8 cellular contexts compared by ENCODE assay signal in the genomic region with DNA sequence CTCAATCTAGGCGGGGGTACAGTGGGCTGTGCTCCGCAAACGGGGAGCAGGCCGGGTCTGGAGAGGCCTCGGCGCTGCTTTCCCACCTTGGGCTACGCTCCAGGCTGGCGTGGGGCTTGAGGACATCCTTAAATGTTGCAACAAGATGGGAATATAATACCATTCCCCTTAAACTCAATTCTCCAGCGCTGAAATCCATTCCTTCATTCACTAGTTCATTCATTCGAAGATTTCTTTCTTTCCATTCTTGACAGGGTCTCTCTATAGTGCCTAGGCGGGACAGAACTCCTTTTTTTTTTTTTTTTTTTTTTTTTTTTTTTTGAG. TPM values are rescaled to one million over a fixed set of nuclear protein-coding genes. Genes with fewer than 3 reads are reported as not detected.
DNase-seq lines count a peak whose midpoint lies in the region; ATAC-seq and TF ChIP-seq lines count a peak whose summit lies in the region.

No MANE protein-coding gene starts in this region.

- H3K4me1 ChIP-seq in KMS-11 (ENCODE audit: low read depth, poor library complexity, severe bottlenecking) = peaks cover 29% of the 10 kb centered on the region
- peaks cover 4 to 10% of the 10 kb centered on the region in 2 donors for H3K4me1 ChIP-seq in naive thymus-derived CD4-positive, alpha-beta T cell (ENCODE audit: control insufficient read depth in 2 of 2, insufficient read depth in 2 of 2, low read length in 2 of 2)

- POLR2A ChIA-PET in naive thymus-derived CD4-positive, alpha-beta T cell (lab: Charles Lee) = interaction anchor here (0.6 kb wide), 1 partner anchor 64 kb away, joined by 4 read pairs; no protein-coding TSS in a partner anchor

- DNase-seq in AG09309 (ENCODE audit: low read depth) = no peak
- DNase-seq in choroid plexus epithelial cell (ENCODE audit: low read depth) = no peak
- no peak for DNase-seq in naive thymus-derived CD4-positive, alpha-beta T cell
- no peak for DNase-seq in pons (ENCODE audit: low spot score)
- DNase-seq in NCI-H510A (lab: John Stamatoyannopoulos, UW) = no peak
- DNase-seq in foreskin melanocyte = no peak
- DNase-seq in GDM1 (lab: John Stamatoyannopoulos, UW) = no peak

- no peaks in the 10 kb centered on the region for H3K36me3 ChIP-seq in KMS-11 (ENCODE audit: insufficient read depth)
- peaks cover 0 to 9% (median 0%) of the 10 kb centered on the region in 3 experiments for H3K36me3 ChIP-seq in naive thymus-derived CD4-positive, alpha-beta T cell (ENCODE audit: control insufficient read depth in 2 of 3, insufficient read depth in 3 of 3, low read length in 3 of 3)

- H2AFZ ChIP-seq in KMS-11 (ENCODE audit: low read depth) = peak overlapping the region; percentile 70

- no peaks in the 10 kb centered on the region for H3K9me3 Mint-ChIP-seq in naive thymus-derived CD4-positive, alpha-beta T cell

- H3K4me3 ChIP-seq in AG09309 (ENCODE audit: control insufficient read depth, low read depth, low read length) (peak overlapping the region; percentile 83), KMS-11 (IDR thresholded peaks at IDR 0.05; ENCODE audit: insufficient read depth, low read depth, low read length) (peak overlapping the region; percentile 100), choroid plexus epithelial cell (ENCODE audit: low read depth, low read length) (peak overlapping the region; percentile 92)
- H3K4me3 ChIP-seq in naive thymus-derived CD4-positive, alpha-beta T cell (ENCODE audit: low read length) = peak overlapping the region; percentile 81

- CTCF ChIA-PET in naive thymus-derived CD4-positive, alpha-beta T cell (lab: Charles Lee) = interaction anchor here (0.6 kb wide), 1 partner anchor 12 kb away, joined by 3 read pairs; no protein-coding TSS in a partner anchor

- intact Hi-C loops in naive thymus-derived CD4-positive, alpha-beta T cell (cut with micrococcal nuclease) = loop anchor here (1.0 kb wide), 4 partner anchors 12 to 87 kb away; partner anchors contain the start of genes KRTCAP2 (in 2 of the 2) and TRIM46 (in 2 of the 2)

- no peaks in the 10 kb centered on the region for H4K20me1 ChIP-seq in KMS-11 (ENCODE audit: insufficient read depth)

- peaks cover 18 to 40% (median 33%) of the 10 kb centered on the region in 7 donors for H3K4me1 Mint-ChIP-seq in naive thymus-derived CD4-positive, alpha-beta T cell

- H3K4me3 Mint-ChIP-seq in naive thymus-derived CD4-positive, alpha-beta T cell = peak overlapping the region; percentile 88 to 100 (median 97)

- H3K27me3 ChIP-seq in KMS-11 (ENCODE audit: insufficient read depth, low read depth) = peaks cover 42% of the 10 kb centered on the region
- no peaks in the 10 kb centered on the region for H3K27me3 ChIP-seq in naive thymus-derived CD4-positive, alpha-beta T cell (ENCODE audit: control insufficient read depth in 2 of 2, insufficient read depth in 2 of 2, low read length in 2 of 2)

- peaks cover 30% of the 10 kb centered on the region for H3K79me2 ChIP-seq in KMS-11 (ENCODE audit: insufficient read depth, low read depth)

- ATAC-seq in naive thymus-derived CD4-positive, alpha-beta T cell = no peak

- H3K27ac ChIP-seq in KMS-11 = no peak overlapping the region
- peak overlapping the region; percentile 86 for H3K27ac ChIP-seq in naive thymus-derived CD4-positive, alpha-beta T cell (ENCODE audit: low read depth, low read length)

- H3K9ac ChIP-seq in KMS-11 = peak overlapping the region; percentile 55; the same call in 1 of the 2 replicates

- peaks cover 0 to 17% (median 0%) of the 10 kb centered on the region in 5 donors for H3K36me3 Mint-ChIP-seq in naive thymus-derived CD4-positive, alpha-beta T cell

- peak overlapping the region; percentile 62 for H3K4me2 ChIP-seq in KMS-11

- H3K9me3 ChIP-seq in naive thymus-derived CD4-positive, alpha-beta T cell (ENCODE audit: control insufficient read depth in 2 of 3, low read length in 3 of 3) = no peaks in the 10 kb centered on the region

- peaks cover 0 to 5% (median 4%) of the 10 kb centered on the region in 5 donors for H3K27me3 Mint-ChIP-seq in naive thymus-derived CD4-positive, alpha-beta T cell

- peak overlapping the region; percentile 85 to 96 (median 93) for H3K27ac Mint-ChIP-seq in naive thymus-derived CD4-positive, alpha-beta T cell

- TF ChIP-seq CTCF in AG09309 (IDR thresholded peaks at IDR 0.05; ENCODE audit: control insufficient read depth, insufficient read depth, low read depth, low read length, missing control alignments) (no peak), KMS-11 (conservative IDR thresholded peaks at IDR 0.05; ENCODE audit: low read depth, low read length) (no peak), choroid plexus epithelial cell (conservative IDR thresholded peaks at IDR 0.05; ENCODE audit: low read depth, low read length) (no peak)

RNA-seq across cellular contexts. Expression of gene DPM3, which starts 0.3 kb away (rescaled TPM):
- 10 to 100 TPM; 29.1 to 50.4 (median 43.8) TPM for total RNA-seq in naive thymus-derived CD4-positive, alpha-beta T cell
- 100 to 1,000 TPM in 1 of 2 donors, 10 to 100 TPM in 1; 99.2 to 128 TPM for polyA plus RNA-seq in naive thymus-derived CD4-positive, alpha-beta T cell

RNA-seq across cellular contexts. Expression of gene SLC50A1, which starts 4.9 kb away (rescaled TPM):
- total RNA-seq in naive thymus-derived CD4-positive, alpha-beta T cell = 10 to 100 TPM; 21.1 to 35.6 (median 24.3) TPM
- polyA plus RNA-seq in naive thymus-derived CD4-positive, alpha-beta T cell = 10 to 100 TPM; 51.0 to 64.8 TPM

RNA-seq across cellular contexts. Expression of gene EFNA1, which starts 12.9 kb away (rescaled TPM):
- total RNA-seq in naive thymus-derived CD4-positive, alpha-beta T cell = 1 to 10 TPM in 4 of 5 experiments, not detected in 1; 4.0 to 7.3 (median 5.6) TPM
- polyA plus RNA-seq in naive thymus-derived CD4-positive, alpha-beta T cell = 10 to 100 TPM; 11.1 to 16.8 TPM

RNA-seq across cellular contexts. Expression of gene KRTCAP2, which starts 32.5 kb away (rescaled TPM):
- total RNA-seq in naive thymus-derived CD4-positive, alpha-beta T cell = 100 to 1,000 TPM in 4 of 5 experiments, 10 to 100 TPM in 1; 97.4 to 236 (median 155) TPM
- polyA plus RNA-seq in naive thymus-derived CD4-positive, alpha-beta T cell = 100 to 1,000 TPM; 450 to 469 TPM

RNA-seq across cellular contexts. Expression of gene TRIM46, which starts 33.1 kb away (rescaled TPM):
- 10 to 100 TPM in 1 of 5 experiments, 1 to 10 TPM in 4; 3.5 to 21.9 (median 4.1) TPM for total RNA-seq in naive thymus-derived CD4-positive, alpha-beta T cell
- 1 to 10 TPM in 1 of 2 donors, under 1 TPM in 1; 0.69 to 1.3 TPM for polyA plus RNA-seq in naive thymus-derived CD4-positive, alpha-beta T cell
